14 cellular contexts compared by ENCODE assay signal in the genomic region with DNA sequence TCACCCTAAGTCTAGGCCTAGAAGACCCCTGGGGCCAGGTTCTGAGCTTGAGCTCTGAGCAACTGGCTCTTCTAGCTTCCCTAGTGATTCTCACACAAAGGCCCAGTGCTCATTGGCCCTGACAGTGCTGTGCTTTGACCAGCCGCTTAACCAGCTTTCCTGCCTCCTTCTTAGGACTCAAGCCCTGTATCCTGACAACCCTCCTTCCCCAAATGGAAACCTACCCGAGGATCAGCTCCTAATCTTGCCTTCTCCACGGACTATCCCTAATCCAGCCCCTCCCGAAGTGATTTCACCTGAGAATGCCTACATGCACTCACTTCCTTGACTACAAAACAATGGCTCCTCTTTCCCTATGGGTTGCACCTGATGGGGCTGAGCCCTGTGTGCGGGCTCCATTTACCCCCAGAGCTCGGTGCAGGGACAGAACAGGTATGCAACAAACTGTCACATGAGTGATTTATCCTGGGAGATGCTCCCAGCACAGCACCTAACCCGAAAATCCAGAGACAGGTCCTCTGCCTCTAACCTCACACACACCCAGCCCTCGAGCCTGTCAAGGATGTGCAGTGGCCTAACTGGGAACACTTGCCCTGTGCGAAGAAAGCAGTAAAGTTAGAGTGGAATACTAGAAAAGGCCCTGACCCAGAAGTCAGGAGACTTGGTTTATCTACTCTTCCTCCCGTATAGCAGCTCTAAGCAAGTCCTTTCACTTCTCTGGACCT. TPM values are rescaled to one million over a fixed set of nuclear protein-coding genes. Genes with fewer than 3 reads are reported as not detected.
DNase-seq lines count a peak whose midpoint lies in the region; ATAC-seq and TF ChIP-seq lines count a peak whose summit lies in the region.
"Had no signal": no experiment of that assay in that cellular context is flagged by ENCODE, and none has a peak within 500 bp of the region (broad histone marks: within the 10 kb centered on the region; RNA-seq: fewer than 3 reads in every experiment).

No MANE protein-coding gene starts in this region.

- peaks cover 8% of the 10 kb centered on the region for H3K4me1 Mint-ChIP-seq in nephron

- peaks cover 90% of the 10 kb centered on the region for H3K27me3 Mint-ChIP-seq in nephron (ENCODE audit: low read depth)

- H3K27ac ChIP-seq in HUES64 (ENCODE audit: low read depth, low read length) (no peak overlapping the region), coronary artery (no peak overlapping the region)
- H3K27ac ChIP-seq: adrenal gland, spleen had no signal

- H3K4me3 ChIP-seq in HUES64 (ENCODE audit: low read length) (peak overlapping the region; percentile 59), coronary artery (peak overlapping the region; percentile 79), foreskin fibroblast (ENCODE audit: low read depth in 1 of 2, low read length in 2 of 2) (no peak overlapping the region)

- no peak for ATAC-seq in activated CD4-positive, CD25-positive, alpha-beta regulatory T cell treated with anti-CD3 and anti-CD28 coated beads, Interleukin-2, amount 50 U/mL, for 24 hours
- no peak for ATAC-seq in GM18867 (IDR thresholded peaks at IDR 0.05; ENCODE audit: unreplicated experiment)
- ATAC-seq: Panc1 had no signal

- H3K27me3 ChIP-seq in HUES64 (ENCODE audit: insufficient read depth, low read length), result peaks cover 71% of the 10 kb centered on the region

- H3K4me3 Mint-ChIP-seq in nephron, result peak overlapping the region; percentile 55 to 72 (median 59)
- H3K4me3 Mint-ChIP-seq: T-helper 1 cell treated with Interleukin-12 subunit alpha and Interleukin-12 subunit beta and Interleukin-4 antibody, amounts not matched to agents 30 μg/mL and 1 μg/mL, for 36 hours had no signal

- DNase-seq in ELF-1 (ENCODE audit: low read depth, low spot score) (peak; percentile 28), coronary artery (ENCODE audit: low spot score) (no peak), foreskin fibroblast (no peak)
- DNase-seq: adrenal gland, dermis blood vessel endothelial cell, NCI-H345, occipital lobe, spleen had no signal

- 27% methylated on average over 10 of the region's 10 CpGs for WGBS in HUES64

- no peak overlapping the region for H3K27ac Mint-ChIP-seq in nephron
- H3K27ac Mint-ChIP-seq: T-helper 1 cell treated with Interleukin-12 subunit alpha and Interleukin-12 subunit beta and Interleukin-4 antibody, amounts not matched to agents 30 μg/mL and 1 μg/mL, for 36 hours had no signal

- no peaks in the 10 kb centered on the region for H3K9me3 ChIP-seq in HUES64 (ENCODE audit: insufficient read depth, low read depth, low read length)
- H3K9me3 ChIP-seq: adrenal gland, spleen had no signal

- no peaks in the 10 kb centered on the region for H3K9me3 Mint-ChIP-seq in nephron
- H3K9me3 Mint-ChIP-seq: T-helper 1 cell treated with Interleukin-12 subunit alpha and Interleukin-12 subunit beta and Interleukin-4 antibody, amounts not matched to agents 30 μg/mL and 1 μg/mL, for 36 hours had no signal

- H3K4me1 ChIP-seq in HUES64 (ENCODE audit: insufficient read depth, low read length), result peaks cover 17% of the 10 kb centered on the region

- H3K36me3 ChIP-seq in HUES64 (ENCODE audit: insufficient read depth, low read length), result no peaks in the 10 kb centered on the region
- H3K36me3 ChIP-seq: adrenal gland, spleen had no signal

- no peak overlapping the region for H3K9ac ChIP-seq in HUES64 (ENCODE audit: low read depth, low read length)

- no peak for TF ChIP-seq CTCF in coronary artery (IDR thresholded peaks at IDR 0.05)
- no peak for TF ChIP-seq CTCF in nephron (IDR thresholded peaks at IDR 0.05; ENCODE audit: unreplicated experiment in 3 of 3)
- no peak for TF ChIP-seq CTCF in foreskin fibroblast (IDR thresholded peaks at IDR 0.05; ENCODE audit: low read depth, low read length)

- no peaks in the 10 kb centered on the region for H3K36me3 Mint-ChIP-seq in nephron (ENCODE audit: low read depth)

RNA-seq across cellular contexts. Expression of a gene that starts 2.3 kb away (rescaled TPM):
- polyA plus RNA-seq in HUES64 (2013, experiment 1 of 2), result 0.60 TPM
- 1.0 TPM for polyA plus RNA-seq in HUES64 (2013, experiment 2 of 2)

RNA-seq across cellular contexts. Expression of a gene that starts 42.1 kb away (rescaled TPM):
- polyA plus RNA-seq in HUES64 (2013, experiment 1 of 2), result 22.3 TPM
- 19.5 TPM for polyA plus RNA-seq in HUES64 (2013, experiment 2 of 2)

Comparison
In these comparisons a context has a peak if more than half of its experiments do, and no peak if none do; other contexts are left out.
1. H3K4me3 ChIP-seq: peak in HUES64 (single experiment) and coronary artery (single experiment); none in foreskin fibroblast (0 of 2).